Comparison of ENCODE assay signal across 14 cellular contexts in genomic region chr6:166597711-166598440, GRCh38. TPM values are rescaled to one million over a fixed set of nuclear protein-coding genes. Genes with fewer than 3 reads are reported as not detected.
DNase-seq lines count a peak whose midpoint lies in the region; ATAC-seq and TF ChIP-seq lines count a peak whose summit lies in the region.
"Had no signal": no experiment of that assay in that cellular context is flagged by ENCODE, and none has a peak within 500 bp of the region (broad histone marks: within the 10 kb centered on the region; RNA-seq: fewer than 3 reads in every experiment).

No MANE protein-coding gene starts in this region.

- TF ChIP-seq POLR2A in breast epithelium (IDR thresholded peaks at IDR 0.05), result no peak
- no peak for TF ChIP-seq POLR2A in right lobe of liver (IDR thresholded peaks at IDR 0.05)

- TF ChIP-seq CTCF in breast epithelium (IDR thresholded peaks at IDR 0.05), result no peak
- no peak for TF ChIP-seq CTCF in lower lobe of right lung (IDR thresholded peaks at IDR 0.05)
- TF ChIP-seq CTCF in right lobe of liver (IDR thresholded peaks at IDR 0.05), result no peak

- WGBS in right lobe of liver (ENCODE audit: insufficient coverage, low coverage, low lambda C conversion rate, missing lambda C conversion rate), result 82% methylated on average over 7 of the region's 10 CpGs

- intact Hi-C loops in breast epithelium (cut with DNase I; ENCODE audit: low total_unique reads) (no loop called here), lower lobe of right lung (cut with DNase I) (no loop called here), right lobe of liver (cut with DNase I) (no loop called here)

- ATAC-seq in lower lobe of right lung, result peak in 1 of 2 donors; percentile 29
- no peak for ATAC-seq in right lobe of liver
- ATAC-seq in stimulated activated naive CD8-positive, alpha-beta T cell treated with anti-CD3 and anti-CD28 coated beads, Interleukin-15, Interleukin-2, amounts not matched to agents 100 U/mL and 50 U/mL, for 24 hours, result no peak
- ATAC-seq: effector memory CD8-positive, alpha-beta T cell; natural killer cell; T-helper 17 cell had no signal

- H3K36me3 ChIP-seq in breast epithelium, result no peaks in the 10 kb centered on the region
- H3K36me3 ChIP-seq in lower lobe of right lung, result no peaks in the 10 kb centered on the region
- peaks cover 0 to 3% (median 0%) of the 10 kb centered on the region in 5 donors for H3K36me3 ChIP-seq in subcutaneous abdominal adipose tissue (ENCODE audit: control insufficient read depth in 5 of 5, insufficient read depth in 5 of 5, low read length in 5 of 5)
- H3K36me3 ChIP-seq in right lobe of liver, result no peaks in the 10 kb centered on the region

- H3K27me3 ChIP-seq in breast epithelium, result no peaks in the 10 kb centered on the region
- no peaks in the 10 kb centered on the region for H3K27me3 ChIP-seq in lower lobe of right lung (ENCODE audit: low read depth)
- no peaks in the 10 kb centered on the region for H3K27me3 ChIP-seq in subcutaneous abdominal adipose tissue (ENCODE audit: control insufficient read depth in 5 of 5, insufficient read depth in 4 of 5, low read length in 5 of 5)
- H3K27me3 ChIP-seq in right lobe of liver, result no peaks in the 10 kb centered on the region

- H3K4me3 ChIP-seq in breast epithelium (no peak overlapping the region), lower lobe of right lung (no peak overlapping the region), subcutaneous abdominal adipose tissue (ENCODE audit: low read depth in 1 of 5, low read length in 5 of 5) (no peak overlapping the region), right lobe of liver (no peak overlapping the region)

- H3K4me1 ChIP-seq in breast epithelium, result no peaks in the 10 kb centered on the region
- peaks cover 35% of the 10 kb centered on the region for H3K4me1 ChIP-seq in lower lobe of right lung
- peaks cover 0 to 36% (median 4%) of the 10 kb centered on the region in 5 donors for H3K4me1 ChIP-seq in subcutaneous abdominal adipose tissue (ENCODE audit: control insufficient read depth in 5 of 5, insufficient read depth in 5 of 5, low read length in 5 of 5)
- H3K4me1 ChIP-seq in right lobe of liver, result no peaks in the 10 kb centered on the region

- H3K9ac ChIP-seq in subcutaneous abdominal adipose tissue (ENCODE audit: low read length in 5 of 5), result no peak overlapping the region

- DNase-seq in NCI-H146 (lab: John Stamatoyannopoulos, UW) (peak; percentile 44), breast epithelium (ENCODE audit: low spot score in 2 of 2) (no peak), lower lobe of right lung (no peak), right lobe of liver (no peak), mucosa of gallbladder (ENCODE audit: low spot score) (no peak), NCI-H446 treated with DMSO at 0.1 percent for 48 hours (lab: John Stamatoyannopoulos, UW) (no peak)
- DNase-seq in stimulated activated naive CD8-positive, alpha-beta T cell treated with anti-CD3 and anti-CD28 coated beads, Interleukin-15, Interleukin-2, amounts not matched to agents 100 U/mL and 50 U/mL, for 24 hours, result no peak
- DNase-seq: activated CD4-positive, alpha-beta memory T cell treated with anti-CD3 and anti-CD28 coated beads, Interleukin-2, amount 10 ng/mL, durations not matched to agents 7 days and 5 days; activated naive CD8-positive, alpha-beta T cell treated with anti-CD3 and anti-CD28 coated beads, Interleukin-2, amount 10 ng/mL, durations not matched to agents 7 days and 5 days; effector memory CD8-positive, alpha-beta T cell; natural killer cell; NCI-H1436; T-helper 17 cell had no signal

- no peaks in the 10 kb centered on the region for H3K9me3 ChIP-seq in breast epithelium
- no peaks in the 10 kb centered on the region for H3K9me3 ChIP-seq in lower lobe of right lung
- H3K9me3 ChIP-seq in subcutaneous abdominal adipose tissue (ENCODE audit: control insufficient read depth in 5 of 5, low read length in 5 of 5), result no peaks in the 10 kb centered on the region
- no peaks in the 10 kb centered on the region for H3K9me3 ChIP-seq in right lobe of liver

- H3K27ac ChIP-seq in breast epithelium (peak overlapping the region; percentile 60 to 85), lower lobe of right lung (peak overlapping the region; percentile 76), subcutaneous abdominal adipose tissue (ENCODE audit: low read depth, low read length) (peak overlapping the region; percentile 75), right lobe of liver (no peak overlapping the region)

RNA-seq across cellular contexts. Expression of gene RAMACL, which starts 11.4 kb away (rescaled TPM):
- total RNA-seq in breast epithelium (10 to 100 TPM in 1 of 3 donors, 1 to 10 TPM in 2; 2.5 to 13.4 (median 2.6) TPM), lower lobe of right lung (6.6 TPM), right lobe of liver (1 to 10 TPM in 2 of 6 experiments, under 1 TPM in 4; 0.19 to 1.4 (median 0.65) TPM), mucosa of gallbladder (1.1 TPM)

RNA-seq across cellular contexts. Expression of gene RPS6KA2, which starts 29.2 kb away (rescaled TPM):
- total RNA-seq in breast epithelium, result 100 to 1,000 TPM in 1 of 3 donors, 10 to 100 TPM in 2; 23.7 to 124 (median 56.4) TPM
- total RNA-seq in lower lobe of right lung, result 102 TPM
- 10 to 100 TPM in 3 of 6 experiments, 1 to 10 TPM in 3; 6.4 to 18.1 (median 11.1) TPM for total RNA-seq in right lobe of liver
- total RNA-seq in mucosa of gallbladder, result 36.1 TPM

Comparison
In these comparisons a context has a peak if more than half of its experiments do, and no peak if none do; other contexts are left out.
1. H3K27ac ChIP-seq: peak in breast epithelium (2 of 2), lower lobe of right lung (single experiment) and subcutaneous abdominal adipose tissue (single experiment); none in right lobe of liver (0 of 3).